1 cellular context compared by ENCODE assay signal in the genomic region with DNA sequence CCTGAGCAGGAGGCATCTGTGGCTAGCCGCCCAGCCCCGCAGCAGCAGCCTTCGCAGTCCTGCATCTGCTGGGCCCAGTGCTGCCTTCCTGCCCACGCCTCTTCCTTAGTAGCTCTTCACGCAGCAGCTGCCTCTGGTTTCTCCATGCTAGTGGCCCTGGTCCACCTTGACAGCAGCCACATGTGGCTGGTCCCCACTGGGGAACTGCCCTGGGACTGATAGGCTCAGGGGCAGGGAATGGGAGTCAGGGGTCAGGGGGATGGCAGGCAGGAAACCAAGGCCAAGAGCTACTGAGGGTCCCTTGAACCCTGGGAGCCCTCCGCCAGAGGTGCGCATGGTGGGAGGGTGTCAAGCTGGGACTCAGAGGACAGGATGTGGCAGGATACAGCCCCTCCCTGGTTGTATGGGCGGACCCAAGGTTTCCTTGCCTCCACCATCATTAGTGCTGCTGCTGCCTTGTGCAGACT.
TF ChIP-seq lines count a peak whose summit lies in the region.

No MANE protein-coding gene starts in this region.

TF ChIP-seq in WTC11, 78 proteins besides CTCF, POLR2A, EP300 and RAD21 (continued from another document):
- TF ChIP-seq, protein P1, sequence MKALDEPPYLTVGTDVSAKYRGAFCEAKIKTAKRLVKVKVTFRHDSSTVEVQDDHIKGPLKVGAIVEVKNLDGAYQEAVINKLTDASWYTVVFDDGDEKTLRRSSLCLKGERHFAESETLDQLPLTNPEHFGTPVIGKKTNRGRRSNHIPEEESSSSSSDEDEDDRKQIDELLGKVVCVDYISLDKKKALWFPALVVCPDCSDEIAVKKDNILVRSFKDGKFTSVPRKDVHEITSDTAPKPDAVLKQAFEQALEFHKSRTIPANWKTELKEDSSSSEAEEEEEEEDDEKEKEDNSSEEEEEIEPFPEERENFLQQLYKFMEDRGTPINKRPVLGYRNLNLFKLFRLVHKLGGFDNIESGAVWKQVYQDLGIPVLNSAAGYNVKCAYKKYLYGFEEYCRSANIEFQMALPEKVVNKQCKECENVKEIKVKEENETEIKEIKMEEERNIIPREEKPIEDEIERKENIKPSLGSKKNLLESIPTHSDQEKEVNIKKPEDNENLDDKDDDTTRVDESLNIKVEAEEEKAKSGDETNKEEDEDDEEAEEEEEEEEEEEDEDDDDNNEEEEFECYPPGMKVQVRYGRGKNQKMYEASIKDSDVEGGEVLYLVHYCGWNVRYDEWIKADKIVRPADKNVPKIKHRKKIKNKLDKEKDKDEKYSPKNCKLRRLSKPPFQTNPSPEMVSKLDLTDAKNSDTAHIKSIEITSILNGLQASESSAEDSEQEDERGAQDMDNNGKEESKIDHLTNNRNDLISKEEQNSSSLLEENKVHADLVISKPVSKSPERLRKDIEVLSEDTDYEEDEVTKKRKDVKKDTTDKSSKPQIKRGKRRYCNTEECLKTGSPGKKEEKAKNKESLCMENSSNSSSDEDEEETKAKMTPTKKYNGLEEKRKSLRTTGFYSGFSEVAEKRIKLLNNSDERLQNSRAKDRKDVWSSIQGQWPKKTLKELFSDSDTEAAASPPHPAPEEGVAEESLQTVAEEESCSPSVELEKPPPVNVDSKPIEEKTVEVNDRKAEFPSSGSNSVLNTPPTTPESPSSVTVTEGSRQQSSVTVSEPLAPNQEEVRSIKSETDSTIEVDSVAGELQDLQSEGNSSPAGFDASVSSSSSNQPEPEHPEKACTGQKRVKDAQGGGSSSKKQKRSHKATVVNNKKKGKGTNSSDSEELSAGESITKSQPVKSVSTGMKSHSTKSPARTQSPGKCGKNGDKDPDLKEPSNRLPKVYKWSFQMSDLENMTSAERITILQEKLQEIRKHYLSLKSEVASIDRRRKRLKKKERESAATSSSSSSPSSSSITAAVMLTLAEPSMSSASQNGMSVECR (CRISPR knock-in tag; IDR thresholded peaks at IDR 0.05; ENCODE audit: borderline replicate concordance): no peak
- TF ChIP-seq, protein P2, sequence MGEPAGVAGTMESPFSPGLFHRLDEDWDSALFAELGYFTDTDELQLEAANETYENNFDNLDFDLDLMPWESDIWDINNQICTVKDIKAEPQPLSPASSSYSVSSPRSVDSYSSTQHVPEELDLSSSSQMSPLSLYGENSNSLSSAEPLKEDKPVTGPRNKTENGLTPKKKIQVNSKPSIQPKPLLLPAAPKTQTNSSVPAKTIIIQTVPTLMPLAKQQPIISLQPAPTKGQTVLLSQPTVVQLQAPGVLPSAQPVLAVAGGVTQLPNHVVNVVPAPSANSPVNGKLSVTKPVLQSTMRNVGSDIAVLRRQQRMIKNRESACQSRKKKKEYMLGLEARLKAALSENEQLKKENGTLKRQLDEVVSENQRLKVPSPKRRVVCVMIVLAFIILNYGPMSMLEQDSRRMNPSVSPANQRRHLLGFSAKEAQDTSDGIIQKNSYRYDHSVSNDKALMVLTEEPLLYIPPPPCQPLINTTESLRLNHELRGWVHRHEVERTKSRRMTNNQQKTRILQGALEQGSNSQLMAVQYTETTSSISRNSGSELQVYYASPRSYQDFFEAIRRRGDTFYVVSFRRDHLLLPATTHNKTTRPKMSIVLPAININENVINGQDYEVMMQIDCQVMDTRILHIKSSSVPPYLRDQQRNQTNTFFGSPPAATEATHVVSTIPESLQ (CRISPR knock-in tag; IDR thresholded peaks at IDR 0.05): no peak
- TF ChIP-seq, protein P3, sequence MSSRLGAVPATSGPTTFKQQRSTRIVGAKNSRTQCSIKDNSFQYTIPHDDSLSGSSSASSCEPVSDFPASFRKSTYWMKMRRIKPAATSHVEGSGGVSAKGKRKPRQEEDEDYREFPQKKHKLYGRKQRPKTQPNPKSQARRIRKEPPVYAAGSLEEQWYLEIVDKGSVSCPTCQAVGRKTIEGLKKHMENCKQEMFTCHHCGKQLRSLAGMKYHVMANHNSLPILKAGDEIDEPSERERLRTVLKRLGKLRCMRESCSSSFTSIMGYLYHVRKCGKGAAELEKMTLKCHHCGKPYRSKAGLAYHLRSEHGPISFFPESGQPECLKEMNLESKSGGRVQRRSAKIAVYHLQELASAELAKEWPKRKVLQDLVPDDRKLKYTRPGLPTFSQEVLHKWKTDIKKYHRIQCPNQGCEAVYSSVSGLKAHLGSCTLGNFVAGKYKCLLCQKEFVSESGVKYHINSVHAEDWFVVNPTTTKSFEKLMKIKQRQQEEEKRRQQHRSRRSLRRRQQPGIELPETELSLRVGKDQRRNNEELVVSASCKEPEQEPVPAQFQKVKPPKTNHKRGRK (CRISPR knock-in tag; IDR thresholded peaks at IDR 0.05; ENCODE audit: borderline replicate concordance): no peak
- no peak for TF ChIP-seq ZNF317 (CRISPR knock-in tag; IDR thresholded peaks at IDR 0.05; ENCODE audit: borderline replicate concordance, low read depth)
- TF ChIP-seq NR2C2 (CRISPR knock-in tag; IDR thresholded peaks at IDR 0.05): no peak
- TF ChIP-seq, protein P4, sequence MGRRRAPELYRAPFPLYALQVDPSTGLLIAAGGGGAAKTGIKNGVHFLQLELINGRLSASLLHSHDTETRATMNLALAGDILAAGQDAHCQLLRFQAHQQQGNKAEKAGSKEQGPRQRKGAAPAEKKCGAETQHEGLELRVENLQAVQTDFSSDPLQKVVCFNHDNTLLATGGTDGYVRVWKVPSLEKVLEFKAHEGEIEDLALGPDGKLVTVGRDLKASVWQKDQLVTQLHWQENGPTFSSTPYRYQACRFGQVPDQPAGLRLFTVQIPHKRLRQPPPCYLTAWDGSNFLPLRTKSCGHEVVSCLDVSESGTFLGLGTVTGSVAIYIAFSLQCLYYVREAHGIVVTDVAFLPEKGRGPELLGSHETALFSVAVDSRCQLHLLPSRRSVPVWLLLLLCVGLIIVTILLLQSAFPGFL (CRISPR knock-in tag; IDR thresholded peaks at IDR 0.05; ENCODE audit: borderline replicate concordance): no peak
- no peak for TF ChIP-seq JUN (CRISPR knock-in tag; IDR thresholded peaks at IDR 0.05)
- TF ChIP-seq RELA (CRISPR knock-in tag; IDR thresholded peaks at IDR 0.05; ENCODE audit: borderline replicate concordance): no peak
